Comparison of ENCODE assay signal across 19 cellular contexts in genomic region chr11:1421291-1421690, GRCh38. TPM values are rescaled to one million over a fixed set of nuclear protein-coding genes. Genes with fewer than 3 reads are reported as not detected.
DNase-seq lines count a peak whose midpoint lies in the region; ATAC-seq, FAIRE-seq and TF ChIP-seq lines count a peak whose summit lies in the region.
"Had no signal": no experiment of that assay in that cellular context is flagged by ENCODE, and none has a peak within 500 bp of the region (broad histone marks: within the 10 kb centered on the region; RNA-seq: fewer than 3 reads in every experiment).

No MANE protein-coding gene starts in this region.

- FAIRE-seq in kidney (lab: Jason Lieb, UNC), result no peak
- FAIRE-seq: D721Med, GM12892, GM18507, H54 had no signal

- no peak overlapping the region for H3K27ac ChIP-seq in kidney (ENCODE audit: low read depth in 2 of 2, low read length in 2 of 2)
- H3K27ac ChIP-seq: BLaER1 treated with 17β-estradiol and CSF1 and Interleukin-3, amounts not matched to agents 10 nM and 100 nM; HL-60 had no signal

- no peak overlapping the region for H3K9ac ChIP-seq in kidney (ENCODE audit: low read length in 2 of 2)
- H3K9ac ChIP-seq: BLaER1 treated with 17β-estradiol and CSF1 and Interleukin-3, amounts not matched to agents 10 nM and 100 nM had no signal

- H3K4me3 ChIP-seq in kidney (ENCODE audit: low read length in 2 of 2), result no peak overlapping the region
- H3K4me3 ChIP-seq: BLaER1 treated with 17β-estradiol and CSF1 and Interleukin-3, amounts not matched to agents 10 nM and 100 nM; GM23338 had no signal

- intact Hi-C loops in head of caudate nucleus (cut with DNase I) (no loop called here), posterior cingulate gyrus (cut with DNase I) (no loop called here), kidney (cut with DNase I) (no loop called here)

- no peak for TF ChIP-seq CTCF in kidney (IDR thresholded peaks at IDR 0.05; ENCODE audit: borderline replicate concordance, extremely low read depth, insufficient read depth)

- peaks cover 0 to 26% of the 10 kb centered on the region in 2 donors for H3K9me3 ChIP-seq in kidney (ENCODE audit: control insufficient read depth in 1 of 2, low read length in 2 of 2)

- DNase-seq in NCI-H345 (lab: John Stamatoyannopoulos, UW) (peak; percentile 9), NCI-H345 treated with DMSO at 0.1 percent for 48 hours (lab: John Stamatoyannopoulos, UW; ENCODE audit: unreplicated experiment) (no peak), head of caudate nucleus (peak; percentile 38 to 92 (median 76)), posterior cingulate gyrus (peak in 6 of 10 donors; percentile 54 to 94 (median 74)), globus pallidus (ENCODE audit: low spot score) (no peak), kidney (no peak)
- DNase-seq: 8988T; CD8-positive, alpha-beta memory T cell; COR-L47; GDM1; HCEC 1CT had no signal

- no peak for ATAC-seq in GM21619 (IDR thresholded peaks at IDR 0.05; ENCODE audit: unreplicated experiment)

- no peaks in the 10 kb centered on the region for H3K4me1 ChIP-seq in kidney (ENCODE audit: control insufficient read depth in 1 of 2, insufficient read depth in 1 of 2, low read depth in 1 of 2, low read length in 2 of 2)

- no peaks in the 10 kb centered on the region for H3K36me3 ChIP-seq in kidney (ENCODE audit: control insufficient read depth in 1 of 2, insufficient read depth in 2 of 2, low read length in 2 of 2)
- H3K36me3 ChIP-seq: BLaER1 treated with 17β-estradiol and CSF1 and Interleukin-3, amounts not matched to agents 10 nM and 100 nM had no signal

RNA-seq across cellular contexts. Expression of gene BRSK2, which starts 31.6 kb away (rescaled TPM):
- 1.2 TPM for total RNA-seq in kidney
- 0.43 TPM for polyA plus RNA-seq in kidney (ENCODE audit: insufficient read depth, low read depth, low replicate concordance)

Comparison
In these comparisons a context has a peak if more than half of its experiments do, and no peak if none do; other contexts are left out.
1. DNase-seq: peak in NCI-H345 (single experiment), head of caudate nucleus (42 of 42) and posterior cingulate gyrus (6 of 10); none in NCI-H345 treated with DMSO at 0.1 percent for 48 hours (single experiment), globus pallidus (single experiment) and kidney (single experiment).